In genomic region chr17:32659419-32659842, GRCh38 we compare ENCODE assay signal across 8 cellular contexts.
DNase-seq lines count a peak whose midpoint lies in the region; ATAC-seq lines count a peak whose summit lies in the region.

No MANE protein-coding gene starts in this region.

- DNase-seq in NCI-H524 (lab: John Stamatoyannopoulos, UW) (peak; percentile 36 to 74), NCI-H524 treated with DMSO at 0.1 percent for 48 hours (lab: John Stamatoyannopoulos, UW) (no peak), NCI-H2107 (lab: John Stamatoyannopoulos, UW) (peak; percentile 7), cerebellum (ENCODE audit: low spot score) (peak; percentile 74), left kidney (ENCODE audit: low read depth, low spot score) (peak; percentile 84)
- peak; percentile 68 for DNase-seq in activated CD4-positive, CD25-positive, alpha-beta regulatory T cell treated with anti-CD3 and anti-CD28 coated beads, Interleukin-2, amount 50 U/mL, for 72 hours
- DNase-seq in stimulated activated CD4-positive, alpha-beta T cell treated with anti-CD3 and anti-CD28 coated beads, Interleukin-4, amount 100 ng/mL, for 24 hours: peak; percentile 68

- ATAC-seq in GM19023 (IDR thresholded peaks at IDR 0.05; ENCODE audit: unreplicated experiment): no peak
